In genomic region chr9:69104830-69105527, GRCh38 we compare ENCODE assay signal across 12 cellular contexts.
DNase-seq lines count a peak whose midpoint lies in the region; ATAC-seq and TF ChIP-seq lines count a peak whose summit lies in the region.
"Had no signal": no experiment of that assay in that cellular context is flagged by ENCODE, and none has a peak within 500 bp of the region (broad histone marks: within the 10 kb centered on the region; RNA-seq: fewer than 3 reads in every experiment).

No MANE protein-coding gene starts in this region.

- H3K9me3 ChIP-seq in stomach (no peaks in the 10 kb centered on the region), esophagus muscularis mucosa (no peaks in the 10 kb centered on the region)
- H3K9me3 ChIP-seq: ovary, SJCRH30, tibial nerve had no signal

- TF ChIP-seq CTCF in foreskin keratinocyte (conservative IDR thresholded peaks at IDR 0.05) (no peak), stomach (IDR thresholded peaks at IDR 0.05) (no peak), esophagus muscularis mucosa (IDR thresholded peaks at IDR 0.05) (no peak), glutamatergic neuron (IDR thresholded peaks at IDR 0.05; ENCODE audit: partially characterized antibody, unreplicated experiment) (no peak)

- H3K27me3 ChIP-seq in foreskin keratinocyte (no peaks in the 10 kb centered on the region), stomach (no peaks in the 10 kb centered on the region), esophagus muscularis mucosa (no peaks in the 10 kb centered on the region)
- H3K27me3 ChIP-seq: ovary, SJCRH30, tibial nerve had no signal

- H3K4me1 ChIP-seq in foreskin keratinocyte (peaks cover 16% of the 10 kb centered on the region), stomach (peaks cover 0 to 15% (median 8%) of the 10 kb centered on the region in 4 donors), esophagus muscularis mucosa (no peaks in the 10 kb centered on the region)
- H3K4me1 ChIP-seq: SJCRH30 had no signal

- no peak overlapping the region for H3K27ac Mint-ChIP-seq in glutamatergic neuron (ENCODE audit: unreplicated experiment)

- H3K27ac ChIP-seq in foreskin keratinocyte (peak overlapping the region; percentile 33), stomach (peak overlapping the region; percentile 74 to 82 (median 81)), esophagus muscularis mucosa (replicated peaks in 1 of 4) (no peak overlapping the region)
- H3K27ac ChIP-seq: ovary, SJCRH30 had no signal

- H3K36me3 ChIP-seq in stomach (no peaks in the 10 kb centered on the region), esophagus muscularis mucosa (no peaks in the 10 kb centered on the region)
- H3K36me3 ChIP-seq: ovary, SJCRH30, tibial nerve had no signal

- H3K4me1 Mint-ChIP-seq in glutamatergic neuron (ENCODE audit: low read depth, unreplicated experiment), result no peaks in the 10 kb centered on the region

- WGBS in stomach, 5 donors, result 16 to 43% (median 20%) methylated on average over 2 of the region's 2 CpGs
- WGBS in esophagus muscularis mucosa, result 62% methylated on average over 2 of the region's 2 CpGs

- intact Hi-C loops in stomach (cut with DNase I; ENCODE audit: low total_unique reads), result no loop called here
- intact Hi-C loops in esophagus muscularis mucosa (cut with DNase I), result no loop called here

- H3K4me3 ChIP-seq in stomach (no peak overlapping the region), esophagus muscularis mucosa (no peak overlapping the region)
- H3K4me3 ChIP-seq: ovary, SJCRH30, tibial nerve had no signal

- H3K9me3 Mint-ChIP-seq in glutamatergic neuron (ENCODE audit: unreplicated experiment), result peaks cover under 1% of the 10 kb centered on the region

- TF ChIP-seq EP300 in stomach (IDR thresholded peaks at IDR 0.05) (no peak), esophagus muscularis mucosa (IDR thresholded peaks at IDR 0.05) (no peak)

- TF ChIP-seq POLR2A in stomach (IDR thresholded peaks at IDR 0.05), result no peak
- no peak for TF ChIP-seq POLR2A in esophagus muscularis mucosa (IDR thresholded peaks at IDR 0.05; ENCODE audit: low read depth)

- no peak overlapping the region for H3K4me3 Mint-ChIP-seq in glutamatergic neuron (ENCODE audit: unreplicated experiment)

- H3K27me3 Mint-ChIP-seq in glutamatergic neuron (ENCODE audit: unreplicated experiment), result peaks cover 3% of the 10 kb centered on the region

- no peaks in the 10 kb centered on the region for H3K36me3 Mint-ChIP-seq in glutamatergic neuron (ENCODE audit: unreplicated experiment)

- peak; percentile 35 for DNase-seq in HuH-7 (ENCODE audit: low spot score)
- peak; percentile 92 for DNase-seq in NCI-H510A treated with DMSO at 0.1 percent for 48 hours (lab: John Stamatoyannopoulos, UW)
- DNase-seq in foreskin keratinocyte, result peak; percentile 39 to 74
- peak; percentile 85 for DNase-seq in stomach
- no peak for DNase-seq in activated CD4-positive, CD25-positive, alpha-beta regulatory T cell treated with anti-CD3 and anti-CD28 coated beads, Interleukin-2, amount 50 U/mL, for 72 hours
- DNase-seq in esophagus muscularis mucosa (ENCODE audit: extremely low spot score), result no peak
- no peak for DNase-seq in glutamatergic neuron
- DNase-seq: GOT3, ovary, SJCRH30 had no signal

- ATAC-seq in foreskin keratinocyte (peak; percentile 97), HG03432 (IDR thresholded peaks at IDR 0.05; ENCODE audit: unreplicated experiment) (no peak)

Comparison
In these comparisons a context has a peak if more than half of its experiments do, and no peak if none do; other contexts are left out.
1. DNase-seq: peak in HuH-7 (single experiment), NCI-H510A treated with DMSO at 0.1 percent for 48 hours (single experiment), foreskin keratinocyte (2 of 2) and stomach (single experiment); none in activated CD4-positive, CD25-positive, alpha-beta regulatory T cell treated with anti-CD3 and anti-CD28 coated beads, Interleukin-2, amount 50 U/mL, for 72 hours (single experiment), esophagus muscularis mucosa (single experiment) and glutamatergic neuron (single experiment).
2. H3K27ac ChIP-seq: peak in foreskin keratinocyte (single experiment) and stomach (5 of 5); none in esophagus muscularis mucosa (0 of 4).